17 cellular contexts compared by ENCODE assay signal in genomic region chr11:120065176-120065575, GRCh38.
A peak's percentile ranks its signal among the peaks of the same experiment; 100 is the strongest.
DNase-seq lines count a peak whose midpoint lies in the region; FAIRE-seq and TF ChIP-seq lines count a peak whose summit lies in the region.
"Had no signal": no experiment of that assay in that cellular context is flagged by ENCODE, and none has a peak within 500 bp of the region (broad histone marks: within the 10 kb centered on the region; RNA-seq: fewer than 3 reads in every experiment).

No MANE protein-coding gene starts in this region.

- no peak overlapping the region for H3K23ac ChIP-seq in H1 (ENCODE audit: insufficient read length)

- DNase-seq in NCI-H526 treated with DMSO at 0.1 percent for 48 hours (lab: John Stamatoyannopoulos, UW) (peak; percentile 95), H1 (ENCODE audit: low read depth in 1 of 2, low spot score in 2 of 2) (no peak), mesothelial cell of epicardium (ENCODE audit: low spot score in 2 of 2, unreplicated experiment in 2 of 2) (no peak), vagina (ENCODE audit: extremely low spot score in 2 of 2) (peak; percentile 34 to 47), 8988T (no peak), NCI-H510A (lab: John Stamatoyannopoulos, UW) (no peak), NCI-H69 (lab: John Stamatoyannopoulos, UW) (no peak)
- DNase-seq: AML-193, Caco-2, DMS53, GF-D8, GOT3 had no signal

- intact Hi-C loops in vagina (cut with DNase I), result no loop called here

- H3K79me2 ChIP-seq in H1 (ENCODE audit: control insufficient read depth in 1 of 2, insufficient read depth in 2 of 2, low read length in 2 of 2), result no peaks in the 10 kb centered on the region

- H3K4ac ChIP-seq in H1 (replicated peaks; ENCODE audit: insufficient read length, low read depth, low read length), result no peak overlapping the region

- peaks cover 81% of the 10 kb centered on the region for H3K4me1 Mint-ChIP-seq in mesothelial cell of epicardium
- H3K4me1 Mint-ChIP-seq: CD8-positive, alpha-beta memory T cell had no signal

- peak overlapping the region; percentile 32 for H3K27ac Mint-ChIP-seq in mesothelial cell of epicardium

- H3K18ac ChIP-seq in H1 (ENCODE audit: extremely low read depth, low read length), result no peak overlapping the region

- no peak overlapping the region for H4K8ac ChIP-seq in H1 (ENCODE audit: extremely low read depth, insufficient read depth, low read length)

- no peak overlapping the region for H3K56ac ChIP-seq in H1 (replicated peaks; ENCODE audit: insufficient read length, low read depth, low read length)

- no peaks in the 10 kb centered on the region for H3K9me3 Mint-ChIP-seq in mesothelial cell of epicardium
- H3K9me3 Mint-ChIP-seq: CD8-positive, alpha-beta memory T cell had no signal

- no peak overlapping the region for H2BK20ac ChIP-seq in H1 (ENCODE audit: low read length)

- no peak overlapping the region for H4K91ac ChIP-seq in H1 (replicated peaks; ENCODE audit: insufficient read length, low read length)

- peaks cover 0 to 12% (median 2%) of the 10 kb centered on the region in 4 experiments; a peak in 3 of 7 replicates for H3K4me1 ChIP-seq in H1 (replicated peaks in 1 of 4; ENCODE audit: control insufficient read depth in 3 of 4, insufficient read depth in 4 of 4, low read length in 3 of 4)
- H3K4me1 ChIP-seq in vagina, result peaks cover 10% of the 10 kb centered on the region
- H3K4me1 ChIP-seq: Caco-2 had no signal

- TF ChIP-seq EP300 in H1 (IDR thresholded peaks at IDR 0.05; ENCODE audit: borderline replicate concordance in 1 of 2, low read depth in 2 of 2, low read length in 2 of 2), result no peak

- H4K5ac ChIP-seq in H1 (ENCODE audit: insufficient read length, low read depth, low read length), result no peak overlapping the region

- TF ChIP-seq POLR2A in H1 (IDR thresholded peaks at IDR 0.05; ENCODE audit: control extremely low read depth in 1 of 2, low read depth in 2 of 2, low read length in 2 of 2) (no peak), vagina (IDR thresholded peaks at IDR 0.05) (no peak)

- no peaks in the 10 kb centered on the region for H3K9me3 ChIP-seq in H1 (ENCODE audit: insufficient read depth in 2 of 2, low read depth in 1 of 2, low read length in 1 of 2)
- no peaks in the 10 kb centered on the region for H3K9me3 ChIP-seq in vagina
- H3K9me3 ChIP-seq: BLaER1, Caco-2 had no signal

- H3K27me3 ChIP-seq in H1 (replicated peaks in 1 of 4; ENCODE audit: control insufficient read depth in 3 of 4, extremely low read depth in 1 of 4, insufficient read depth in 3 of 4, low read length in 3 of 4) (0 out of 7 replicates have a peak, but pooled peaks cover 0 to 2% (median 0%) of the 10 kb centered on the region in 4 experiments), vagina (no peaks in the 10 kb centered on the region)
- H3K27me3 ChIP-seq: BLaER1 had no signal

- H2AFZ ChIP-seq in H1 (ENCODE audit: low read length), result no peak overlapping the region

- H3K36me3 ChIP-seq in H1 (ENCODE audit: control insufficient read depth in 2 of 4, insufficient read depth in 4 of 4, low read length in 3 of 4) (no peaks in the 10 kb centered on the region), vagina (no peaks in the 10 kb centered on the region)
- H3K36me3 ChIP-seq: BLaER1 had no signal

- TF ChIP-seq RAD21 in H1 (IDR thresholded peaks at IDR 0.05 in 1 of 2, conservative IDR thresholded peaks at IDR 0.05 in 1 of 2; ENCODE audit: low read depth in 2 of 2, low read length in 2 of 2), result no peak

- H3K23me2 ChIP-seq in H1 (ENCODE audit: low read depth, low read length), result no peaks in the 10 kb centered on the region

- H3K4me3 Mint-ChIP-seq in mesothelial cell of epicardium, result no peak overlapping the region
- H3K4me3 Mint-ChIP-seq: CD8-positive, alpha-beta memory T cell had no signal

- H3K14ac ChIP-seq in H1 (ENCODE audit: insufficient read length), result no peak overlapping the region

- no peaks in the 10 kb centered on the region for H3K79me1 ChIP-seq in H1 (ENCODE audit: low read depth, low read length)

- H3K4me2 ChIP-seq in H1 (ENCODE audit: insufficient read depth in 1 of 2, low read depth in 2 of 2, low read length in 2 of 2), result no peak overlapping the region

- no peak overlapping the region for H2AK5ac ChIP-seq in H1 (ENCODE audit: low read depth, low read length)

- H2BK120ac ChIP-seq in H1 (replicated peaks; ENCODE audit: low read depth, low read length), result no peak overlapping the region

- POLR2A ChIA-PET in H1 (lab: Charles Lee; ENCODE audit: partially characterized antibody), result no interaction called here

- no peaks in the 10 kb centered on the region for H3K27me3 Mint-ChIP-seq in mesothelial cell of epicardium (ENCODE audit: low read depth)

- no peaks in the 10 kb centered on the region for H4K20me1 ChIP-seq in H1 (replicated peaks in 1 of 2; ENCODE audit: control insufficient read depth in 1 of 2, insufficient read depth in 2 of 2, low read length in 2 of 2)
- H4K20me1 ChIP-seq: BLaER1 had no signal

- H3K27ac ChIP-seq in H1 (ENCODE audit: low read depth, low read length) (no peak overlapping the region), vagina (no peak overlapping the region)
- H3K27ac ChIP-seq: BLaER1 had no signal

- no peak overlapping the region for H3K9ac ChIP-seq in H1 (replicated peaks in 1 of 4; ENCODE audit: extremely low read depth in 1 of 4, low read depth in 3 of 4, low read length in 3 of 4)
- H3K9ac ChIP-seq: BLaER1 had no signal

- CTCF ChIA-PET in H1 (lab: Charles Lee; ENCODE audit: partially characterized antibody), result interaction anchor here (0.6 to 5.0 kb wide), 6 partner anchors 8 to 43 kb away, joined by 3 to 38 read pairs (median 4); no protein-coding TSS in a partner anchor

- no peaks in the 10 kb centered on the region for H3K36me3 Mint-ChIP-seq in mesothelial cell of epicardium
- H3K36me3 Mint-ChIP-seq: CD8-positive, alpha-beta memory T cell had no signal

- no peak overlapping the region for H2BK5ac ChIP-seq in H1 (ENCODE audit: low read depth, low read length)

- no peak for FAIRE-seq in H1 (lab: Jason Lieb, UNC)
- FAIRE-seq: GM19239, HepG2, HTR-8/SVneo had no signal

- H2BK15ac ChIP-seq in H1 (ENCODE audit: low read length), result 0 out of 2 replicates have a peak overlapping the region, but pooled peaks have one; percentile 54

- H3K4me3 ChIP-seq in H1 (ENCODE audit: extremely low read depth in 1 of 4, insufficient read depth in 2 of 4, low read depth in 3 of 4, low read length in 4 of 4) (no peak overlapping the region), vagina (no peak overlapping the region)
- H3K4me3 ChIP-seq: BLaER1 had no signal

- 92% methylated on average over 4 of the region's 4 CpGs; no CpG with 5 or more reads in 1 of the 2 experiments for WGBS in H1 (ENCODE audit: extremely low coverage in 1 of 2, insufficient coverage in 1 of 2, insufficient read length in 1 of 2, insufficient replicate concordance in 2 of 2, low coverage in 1 of 2, low lambda C conversion rate in 2 of 2, missing lambda C conversion rate in 1 of 2), 2 experiments

- TF ChIP-seq CTCF in H1 (IDR thresholded peaks at IDR 0.05; ENCODE audit: control extremely low read depth in 1 of 3, insufficient read depth in 1 of 3, low read depth in 1 of 3, low read length in 3 of 3) (no peak), mesothelial cell of epicardium (IDR thresholded peaks at IDR 0.05; ENCODE audit: unreplicated experiment) (no peak), vagina (IDR thresholded peaks at IDR 0.05) (no peak)

- H2BK12ac ChIP-seq in H1 (ENCODE audit: low read depth, low read length), result no peak overlapping the region

TF ChIP-seq in H1, 55 proteins besides CTCF, POLR2A, EP300 and RAD21:
- TF ChIP-seq SIN3A (conservative IDR thresholded peaks at IDR 0.05 in 1 of 2, IDR thresholded peaks at IDR 0.05 in 1 of 2; ENCODE audit: low read depth in 1 of 2, low read length in 2 of 2) (no peak), POU5F1 (IDR thresholded peaks at IDR 0.05; ENCODE audit: low read depth, low read length) (no peak), SP2 (IDR thresholded peaks at IDR 0.05; ENCODE audit: low read length) (no peak), NRF1 (IDR thresholded peaks at IDR 0.05; ENCODE audit: low read depth, low read length) (no peak), EZH2 (IDR thresholded peaks at IDR 0.05; ENCODE audit: low read depth, low read length, severe bottlenecking) (no peak), SP1 (IDR thresholded peaks at IDR 0.05; ENCODE audit: low read depth, low read length) (no peak), BACH1 (IDR thresholded peaks at IDR 0.05; ENCODE audit: low read length) (no peak), SUZ12 (IDR thresholded peaks at IDR 0.05; ENCODE audit: low read length) (no peak), TEAD4 (IDR thresholded peaks at IDR 0.05; ENCODE audit: low read depth, low read length) (no peak)
- TF ChIP-seq, protein P1, sequence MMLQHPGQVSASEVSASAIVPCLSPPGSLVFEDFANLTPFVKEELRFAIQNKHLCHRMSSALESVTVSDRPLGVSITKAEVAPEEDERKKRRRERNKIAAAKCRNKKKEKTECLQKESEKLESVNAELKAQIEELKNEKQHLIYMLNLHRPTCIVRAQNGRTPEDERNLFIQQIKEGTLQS (IDR thresholded peaks at IDR 0.05; ENCODE audit: insufficient read depth, low read depth, low read length), result no peak

Comparison
In these comparisons a context has a peak if more than half of its experiments do, and no peak if none do; other contexts are left out.
1. DNase-seq: peak in NCI-H526 treated with DMSO at 0.1 percent for 48 hours (single experiment) and vagina (2 of 2); none in H1 (0 of 2), mesothelial cell of epicardium (0 of 2), 8988T (single experiment), NCI-H510A (single experiment) and NCI-H69 (single experiment).